ENCODE assay signal across 10 cellular contexts in the genomic region with DNA sequence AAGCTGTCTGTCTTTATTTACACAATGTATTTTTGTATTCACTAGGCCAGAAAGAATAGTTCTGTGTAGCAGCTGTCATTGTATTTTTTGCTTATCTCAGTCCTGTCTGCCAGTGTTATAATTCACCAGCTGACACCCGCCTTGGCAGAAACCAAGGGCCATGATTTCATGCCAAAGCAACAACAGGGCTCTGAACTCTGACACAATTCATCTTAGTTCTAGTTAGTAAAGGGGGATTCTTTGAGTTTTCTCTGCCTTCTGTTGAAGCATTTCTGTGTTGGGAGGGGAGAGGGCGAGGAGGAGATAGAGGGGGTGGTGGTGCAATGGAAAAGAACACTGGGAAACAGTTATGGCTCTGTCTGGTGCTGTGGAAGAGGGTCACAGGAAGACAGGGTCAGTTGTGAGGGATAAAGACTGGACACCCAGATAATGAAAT.
DNase-seq lines count a peak whose midpoint lies in the region; ATAC-seq and TF ChIP-seq lines count a peak whose summit lies in the region.
"Had no signal": no experiment of that assay in that cellular context is flagged by ENCODE, and none has a peak within 500 bp of the region (broad histone marks: within the 10 kb centered on the region; RNA-seq: fewer than 3 reads in every experiment).

No MANE protein-coding gene starts in this region.

- H3K27me3 ChIP-seq in upper lobe of left lung = no peaks in the 10 kb centered on the region

- no peaks in the 10 kb centered on the region for H3K36me3 Mint-ChIP-seq in activated naive CD4-positive, alpha-beta T cell treated with anti-CD3 and anti-CD28 coated beads, Interleukin-2, amount 10 ng/mL, durations not matched to agents 7 days and 5 days

- no peak for TF ChIP-seq POLR2A in upper lobe of left lung (IDR thresholded peaks at IDR 0.05)

- peak overlapping the region; percentile 33 for H3K27ac Mint-ChIP-seq in activated naive CD4-positive, alpha-beta T cell treated with anti-CD3 and anti-CD28 coated beads, Interleukin-2, amount 10 ng/mL, durations not matched to agents 7 days and 5 days

- H3K9me3 ChIP-seq in upper lobe of left lung = no peaks in the 10 kb centered on the region

- H3K4me1 Mint-ChIP-seq in activated naive CD4-positive, alpha-beta T cell treated with anti-CD3 and anti-CD28 coated beads, Interleukin-2, amount 10 ng/mL, durations not matched to agents 7 days and 5 days = no peaks in the 10 kb centered on the region

- H3K4me1 ChIP-seq in upper lobe of left lung = peaks cover 0 to 13% (median 7%) of the 10 kb centered on the region in 4 donors

- H3K4me3 Mint-ChIP-seq in activated naive CD4-positive, alpha-beta T cell treated with anti-CD3 and anti-CD28 coated beads, Interleukin-2, amount 10 ng/mL, durations not matched to agents 7 days and 5 days = no peak overlapping the region

- CTCF ChIA-PET in activated naive CD4-positive, alpha-beta T cell treated with anti-CD3 and anti-CD28 coated beads, Interleukin-2, amount 10 ng/mL, durations not matched to agents 7 days and 5 days (lab: Charles Lee) = no interaction called here

- ATAC-seq in upper lobe of left lung (ENCODE audit: low FRiP score in 2 of 2) = no peak
- ATAC-seq in GM21360 (IDR thresholded peaks at IDR 0.05; ENCODE audit: unreplicated experiment) = no peak

- no peak for DNase-seq in activated naive CD4-positive, alpha-beta T cell treated with anti-CD3 and anti-CD28 coated beads, Interleukin-2, amount 10 ng/mL, durations not matched to agents 7 days and 5 days
- DNase-seq in activated naive CD4-positive, alpha-beta T cell (lab: John Stamatoyannopoulos, UW) = no peak
- peak; percentile 46 for DNase-seq in astrocyte of the hippocampus (ENCODE audit: low read depth, low spot score)
- peak; percentile 22 to 82 for DNase-seq in lung microvascular endothelial cell (ENCODE audit: low read depth in 2 of 2)
- no peak for DNase-seq in upper lobe of left lung
- no peak for DNase-seq in stimulated activated CD4-positive, alpha-beta T cell treated with anti-CD3 and anti-CD28 coated beads, Interleukin-4, amount 100 ng/mL, for 1 hour
- no peak for DNase-seq in stimulated activated naive CD4-positive, alpha-beta T cell treated with Interleukin-2 at 50 U/mL for 16 hours (lab: John Stamatoyannopoulos, UW)

- no peaks in the 10 kb centered on the region for H3K9me3 Mint-ChIP-seq in activated naive CD4-positive, alpha-beta T cell treated with anti-CD3 and anti-CD28 coated beads, Interleukin-2, amount 10 ng/mL, durations not matched to agents 7 days and 5 days

- WGBS in upper lobe of left lung, 2 donors = 45 to 54% methylated on average over 2 of the region's 2 CpGs

- H3K27me3 Mint-ChIP-seq in activated naive CD4-positive, alpha-beta T cell treated with anti-CD3 and anti-CD28 coated beads, Interleukin-2, amount 10 ng/mL, durations not matched to agents 7 days and 5 days = no peaks in the 10 kb centered on the region

- TF ChIP-seq CTCF in upper lobe of left lung (IDR thresholded peaks at IDR 0.05) = no peak

- no peak for TF ChIP-seq EP300 in upper lobe of left lung (IDR thresholded peaks at IDR 0.05)

- H3K4me3 ChIP-seq in upper lobe of left lung = no peak overlapping the region
- H3K4me3 ChIP-seq: smooth muscle cell had no signal

- no peak overlapping the region for H3K27ac ChIP-seq in upper lobe of left lung
- H3K27ac ChIP-seq: VCaP had no signal

- H3K36me3 ChIP-seq in upper lobe of left lung = no peaks in the 10 kb centered on the region

Comparison
In these comparisons a context has a peak if more than half of its experiments do, and no peak if none do; other contexts are left out.
1. DNase-seq: peak in astrocyte of the hippocampus (single experiment) and lung microvascular endothelial cell (2 of 2); none in activated naive CD4-positive, alpha-beta T cell treated with anti-CD3 and anti-CD28 coated beads, Interleukin-2, amount 10 ng/mL, durations not matched to agents 7 days and 5 days (single experiment), activated naive CD4-positive, alpha-beta T cell (0 of 4), upper lobe of left lung (0 of 2), stimulated activated CD4-positive, alpha-beta T cell treated with anti-CD3 and anti-CD28 coated beads, Interleukin-4, amount 100 ng/mL, for 1 hour (single experiment) and stimulated activated naive CD4-positive, alpha-beta T cell treated with Interleukin-2 at 50 U/mL for 16 hours (single experiment).